Comparison of ENCODE assay signal across 19 cellular contexts in the genomic region with DNA sequence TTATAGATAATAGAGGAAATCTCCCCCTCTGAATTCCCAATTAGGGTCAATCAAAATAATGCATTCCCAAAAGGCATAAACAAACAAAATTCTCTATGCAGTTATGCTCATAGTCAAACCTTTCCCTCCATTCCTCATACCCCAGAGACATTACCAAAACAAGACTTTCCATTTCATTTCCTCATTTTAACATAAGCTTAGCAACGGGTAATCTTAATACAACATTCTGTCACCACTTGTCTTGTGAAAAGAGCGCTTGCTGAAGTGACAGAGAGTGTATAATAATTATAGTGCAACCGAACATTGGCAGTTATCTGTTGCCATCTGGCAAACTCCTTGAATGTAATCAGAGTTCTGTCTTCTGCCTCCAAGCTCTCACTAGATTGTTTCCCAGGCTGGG. TPM values are rescaled to one million over a fixed set of nuclear protein-coding genes. Genes with fewer than 3 reads are reported as not detected.
DNase-seq lines count a peak whose midpoint lies in the region; ATAC-seq and TF ChIP-seq lines count a peak whose summit lies in the region.
"Had no signal": no experiment of that assay in that cellular context is flagged by ENCODE, and none has a peak within 500 bp of the region (broad histone marks: within the 10 kb centered on the region; RNA-seq: fewer than 3 reads in every experiment).

No MANE protein-coding gene starts in this region.

- peaks cover 27% of the 10 kb centered on the region for H3K4me1 Mint-ChIP-seq in brain
- H3K4me1 Mint-ChIP-seq: activated CD8-positive, alpha-beta memory T cell treated with anti-CD3 and anti-CD28 coated beads, Interleukin-2, amount 10 ng/mL, durations not matched to agents 7 days and 5 days; stimulated activated memory B cell treated with anti-CD40 and anti-IgM and Interleukin-4, amounts not matched to agents 10 μg/mL and 1 μg/mL and 100 μg/mL, for 72 hours had no signal

- H3K9me3 ChIP-seq in ovary, result no peaks in the 10 kb centered on the region
- H3K9me3 ChIP-seq: SJSA1, thyroid gland had no signal

- H3K27me3 Mint-ChIP-seq in brain, result peaks cover 56% of the 10 kb centered on the region

- peak overlapping the region in 4 of 5 experiments; percentile 30 to 91 (median 53) for H3K27ac Mint-ChIP-seq in brain
- H3K27ac Mint-ChIP-seq: activated CD8-positive, alpha-beta memory T cell treated with anti-CD3 and anti-CD28 coated beads, Interleukin-2, amount 10 ng/mL, durations not matched to agents 7 days and 5 days; stimulated activated memory B cell treated with anti-CD40 and anti-IgM and Interleukin-4, amounts not matched to agents 10 μg/mL and 1 μg/mL and 100 μg/mL, for 72 hours had no signal

- TF ChIP-seq EP300 in ovary (IDR thresholded peaks at IDR 0.05), result no peak

- no peaks in the 10 kb centered on the region for H3K36me3 ChIP-seq in ovary
- H3K36me3 ChIP-seq: cardiac muscle cell, SJSA1, thyroid gland had no signal

- peak; percentile 70 for ATAC-seq in GM18868 (IDR thresholded peaks at IDR 0.05; ENCODE audit: unreplicated experiment)
- ATAC-seq in HG03457 (IDR thresholded peaks at IDR 0.05; ENCODE audit: unreplicated experiment), result no peak
- no peak for ATAC-seq in GM18498 (IDR thresholded peaks at IDR 0.05; ENCODE audit: unreplicated experiment)
- ATAC-seq: activated CD8-positive, alpha-beta memory T cell treated with anti-CD3 and anti-CD28 coated beads, Interleukin-2, amount 10 ng/mL, durations not matched to agents 7 days and 5 days; stimulated activated memory B cell treated with anti-CD40 and anti-IgM and Interleukin-4, amounts not matched to agents 10 μg/mL and 1 μg/mL and 100 μg/mL, for 72 hours had no signal

- peaks cover 0 to 15% (median 0%) of the 10 kb centered on the region in 5 experiments for H3K9me3 Mint-ChIP-seq in brain
- H3K9me3 Mint-ChIP-seq: stimulated activated memory B cell treated with anti-CD40 and anti-IgM and Interleukin-4, amounts not matched to agents 10 μg/mL and 1 μg/mL and 100 μg/mL, for 72 hours had no signal

- no peak overlapping the region for H3K4me3 ChIP-seq in ovary
- H3K4me3 ChIP-seq: cardiac muscle cell, SJSA1, thyroid gland had no signal

- no peak overlapping the region for H3K27ac ChIP-seq in ovary
- H3K27ac ChIP-seq: cardiac muscle cell, SJSA1, thyroid gland had no signal

- H3K27me3 ChIP-seq in ovary, result no peaks in the 10 kb centered on the region
- H3K27me3 ChIP-seq: cardiac muscle cell, SJSA1, thyroid gland had no signal

- H3K36me3 Mint-ChIP-seq in brain, result no peaks in the 10 kb centered on the region
- H3K36me3 Mint-ChIP-seq: activated CD8-positive, alpha-beta memory T cell treated with anti-CD3 and anti-CD28 coated beads, Interleukin-2, amount 10 ng/mL, durations not matched to agents 7 days and 5 days; stimulated activated memory B cell treated with anti-CD40 and anti-IgM and Interleukin-4, amounts not matched to agents 10 μg/mL and 1 μg/mL and 100 μg/mL, for 72 hours had no signal

- H3K4me3 Mint-ChIP-seq in brain, result peak overlapping the region in 4 of 5 experiments; percentile 5 to 46 (median 30)
- H3K4me3 Mint-ChIP-seq: activated CD8-positive, alpha-beta memory T cell treated with anti-CD3 and anti-CD28 coated beads, Interleukin-2, amount 10 ng/mL, durations not matched to agents 7 days and 5 days; stimulated activated memory B cell treated with anti-CD40 and anti-IgM and Interleukin-4, amounts not matched to agents 10 μg/mL and 1 μg/mL and 100 μg/mL, for 72 hours had no signal

- no peaks in the 10 kb centered on the region for H3K4me1 ChIP-seq in ovary (ENCODE audit: insufficient read depth)
- H3K4me1 ChIP-seq: SJSA1, thyroid gland had no signal

- TF ChIP-seq CTCF in brain (conservative IDR thresholded peaks at IDR 0.05), result no peak
- no peak for TF ChIP-seq CTCF in ovary (IDR thresholded peaks at IDR 0.05)

- DNase-seq in NCI-H1105 (lab: John Stamatoyannopoulos, UW), result peak; percentile 75
- peak; percentile 93 for DNase-seq in NCI-H69 (lab: John Stamatoyannopoulos, UW)
- no peak for DNase-seq in GM19240 (ENCODE audit: insufficient read length, low spot score)
- DNase-seq in ovary, result no peak
- DNase-seq: activated CD4-positive, alpha-beta T cell treated with anti-CD3 and anti-CD28 coated beads for 1 hour; activated CD8-positive, alpha-beta memory T cell treated with anti-CD3 and anti-CD28 coated beads, Interleukin-2, amount 10 ng/mL, durations not matched to agents 7 days and 5 days; activated effector memory CD4-positive, alpha-beta T cell treated with Interleukin-2 at 50 U/mL for 16 hours; COR-L47; NCI-H2107; stimulated activated CD4-positive, alpha-beta T cell treated with anti-CD3 and anti-CD28 coated beads, Interleukin-15, amount 100 ng/mL, for 24 hours; T-helper 9 cell; thyroid gland had no signal

- WGBS in ovary, 3 donors, result 36 to 39% (median 38%) methylated on average over 3 of the region's 3 CpGs

- no peak for TF ChIP-seq POLR2A in ovary (IDR thresholded peaks at IDR 0.05)

- intact Hi-C loops in ovary (cut with DNase I), result no loop called here

RNA-seq across cellular contexts. Expression of gene SLN, which starts 1.2 kb away (rescaled TPM):
- polyA plus RNA-seq in brain (ENCODE audit: insufficient read depth, low read depth, low replicate concordance), result not detected
- under 1 TPM in 1 of 7 donors, not detected in 6; 0.60 TPM for total RNA-seq in ovary
- 1 to 10 TPM in 1 of 2 donors, not detected in 1; 5.1 TPM for polyA plus RNA-seq in ovary
- total RNA-seq: activated CD8-positive, alpha-beta memory T cell treated with anti-CD3 and anti-CD28 coated beads, Interleukin-2, amount 10 ng/mL, durations not matched to agents 7 days and 5 days; cardiac muscle cell; SJSA1; thyroid gland had no signal

Comparison
In these comparisons a context has a peak if more than half of its experiments do, and no peak if none do; other contexts are left out.
1. DNase-seq: peak in NCI-H1105 (single experiment) and NCI-H69 (single experiment); none in GM19240 (single experiment) and ovary (0 of 5).